ENCODE assay signal across 30 cellular contexts in the genomic region with DNA sequence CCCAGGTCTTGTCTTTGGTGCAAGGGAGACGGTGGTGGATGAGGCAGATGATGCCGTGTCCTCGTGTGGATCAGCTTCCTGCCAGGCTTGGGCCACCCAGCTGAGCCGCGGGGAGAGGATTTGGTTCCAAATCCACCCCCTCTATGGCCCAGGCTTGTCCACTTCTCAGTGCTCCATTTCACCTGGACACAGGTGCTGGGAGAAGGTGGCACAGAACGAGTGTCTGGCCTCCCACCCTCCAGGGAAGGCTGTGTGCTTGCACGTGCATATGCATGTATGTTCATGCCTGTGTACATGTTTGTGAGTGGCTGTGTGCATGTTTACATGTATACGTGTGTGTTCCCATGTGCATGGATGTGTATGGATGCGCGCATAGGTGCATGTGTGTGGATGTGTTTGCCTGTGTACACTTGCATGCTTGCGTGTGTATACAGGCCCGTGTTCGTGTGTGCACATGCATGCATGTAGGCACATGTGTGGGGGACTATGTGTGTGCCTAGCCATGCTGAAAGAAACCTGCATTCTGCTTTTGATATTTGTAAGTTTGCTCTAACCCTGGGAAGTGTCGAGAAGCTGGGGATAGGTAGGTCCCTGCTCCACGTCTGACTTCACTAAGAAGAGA.
"Had no signal": no experiment of that assay in that cellular context is flagged by ENCODE, and none has a peak within 500 bp of the region (broad histone marks: within the 10 kb centered on the region; RNA-seq: fewer than 3 reads in every experiment).

No MANE protein-coding gene starts in this region.

- H3K4me3 Mint-ChIP-seq: activated CD4-positive, alpha-beta memory T cell treated with anti-CD3 and anti-CD28 coated beads for 36 hours; activated naive CD8-positive, alpha-beta T cell; activated T-cell treated with anti-CD3 and anti-CD28 coated beads, Interleukin-2, amount 50 U/mL, for 4 hours; activated T-helper 17 cell treated with anti-CD3 and anti-CD28 coated beads, Interleukin-2, amount 50 U/mL, for 72 hours; mesothelial cell of epicardium; naive B cell; nephron progenitor cell; T-cell had no signal

- H3K27ac ChIP-seq: brain microvascular endothelial cell, gastrocnemius medialis, left ventricle myocardium inferior, pancreas, psoas muscle, tibial nerve, vagina, VCaP had no signal

- H3K4me1 ChIP-seq: gastrocnemius medialis, left ventricle myocardium inferior, pancreas, psoas muscle, tibial nerve, vagina had no signal

- FAIRE-seq: astrocyte, islet of Langerhans, pancreas had no signal

- H3K4me1 Mint-ChIP-seq: activated T-helper 17 cell treated with anti-CD3 and anti-CD28 coated beads, Interleukin-2, amount 50 U/mL, for 72 hours; T-cell had no signal

- DNase-seq: activated CD4-positive, alpha-beta memory T cell treated with anti-CD3 and anti-CD28 coated beads for 36 hours; activated CD4-positive, alpha-beta T cell treated with anti-CD3 and anti-CD28 coated beads for 48 hours; activated naive CD4-positive, alpha-beta T cell; activated T-cell treated with anti-CD3 and anti-CD28 coated beads, Interleukin-2, amount 50 U/mL, for 4 hours; brain microvascular endothelial cell; central memory CD4-positive, alpha-beta T cell; dermis blood vessel endothelial cell; effector CD4-positive, alpha-beta T cell; gastrocnemius medialis; glutamatergic neuron; left ventricle myocardium inferior; naive B cell; nephron progenitor cell; psoas muscle; stimulated activated CD4-positive, alpha-beta T cell treated with anti-CD3 and anti-CD28 coated beads, Interleukin-15, amount 100 ng/mL, for 24 hours; stimulated activated CD4-positive, alpha-beta T cell treated with anti-CD3 and anti-CD28 coated beads, Interleukin-2, amount 100 ng/mL, for 24 hours; stimulated activated naive CD4-positive, alpha-beta T cell; T-cell had no signal

- ATAC-seq: activated CD4-positive, CD25-positive, alpha-beta regulatory T cell treated with anti-CD3 and anti-CD28 coated beads, Interleukin-2, amount 50 U/mL, for 24 hours; activated T-cell treated with anti-CD3 and anti-CD28 coated beads, Interleukin-2, amount 50 U/mL, for 4 hours; activated T-helper 17 cell treated with anti-CD3 and anti-CD28 coated beads, Interleukin-2, amount 50 U/mL, for 72 hours; gastrocnemius medialis; pancreas; psoas muscle; T-cell had no signal

- H3K9me3 Mint-ChIP-seq: activated CD4-positive, alpha-beta memory T cell treated with anti-CD3 and anti-CD28 coated beads for 36 hours; activated T-cell treated with anti-CD3 and anti-CD28 coated beads, Interleukin-2, amount 50 U/mL, for 4 hours; activated T-helper 17 cell treated with anti-CD3 and anti-CD28 coated beads, Interleukin-2, amount 50 U/mL, for 72 hours; naive B cell; T-cell had no signal

- H3K36me3 Mint-ChIP-seq: activated CD4-positive, alpha-beta memory T cell treated with anti-CD3 and anti-CD28 coated beads for 36 hours; activated naive CD8-positive, alpha-beta T cell; mesothelial cell of epicardium; naive B cell; T-cell had no signal

- H3K36me3 ChIP-seq: brain microvascular endothelial cell, gastrocnemius medialis, left ventricle myocardium inferior, pancreas, tibial nerve, vagina had no signal

- H3K4me3 ChIP-seq: gastrocnemius medialis, left ventricle myocardium inferior, lung, pancreas, psoas muscle, smooth muscle cell, tibial nerve, vagina had no signal

- H3K27me3 ChIP-seq: pancreas, tibial nerve, vagina had no signal

- H3K9me3 ChIP-seq: gastrocnemius medialis, left ventricle myocardium inferior, pancreas, psoas muscle, vagina had no signal

- H3K27me3 Mint-ChIP-seq: activated CD4-positive, alpha-beta memory T cell treated with anti-CD3 and anti-CD28 coated beads for 36 hours had no signal

- H3K27ac Mint-ChIP-seq: activated CD4-positive, alpha-beta memory T cell treated with anti-CD3 and anti-CD28 coated beads for 36 hours; activated naive CD8-positive, alpha-beta T cell; activated T-helper 17 cell treated with anti-CD3 and anti-CD28 coated beads, Interleukin-2, amount 50 U/mL, for 72 hours; mesothelial cell of epicardium; nephron progenitor cell; T-cell had no signal
